Comparison of ENCODE assay signal across 1 cellular context in the genomic region with DNA sequence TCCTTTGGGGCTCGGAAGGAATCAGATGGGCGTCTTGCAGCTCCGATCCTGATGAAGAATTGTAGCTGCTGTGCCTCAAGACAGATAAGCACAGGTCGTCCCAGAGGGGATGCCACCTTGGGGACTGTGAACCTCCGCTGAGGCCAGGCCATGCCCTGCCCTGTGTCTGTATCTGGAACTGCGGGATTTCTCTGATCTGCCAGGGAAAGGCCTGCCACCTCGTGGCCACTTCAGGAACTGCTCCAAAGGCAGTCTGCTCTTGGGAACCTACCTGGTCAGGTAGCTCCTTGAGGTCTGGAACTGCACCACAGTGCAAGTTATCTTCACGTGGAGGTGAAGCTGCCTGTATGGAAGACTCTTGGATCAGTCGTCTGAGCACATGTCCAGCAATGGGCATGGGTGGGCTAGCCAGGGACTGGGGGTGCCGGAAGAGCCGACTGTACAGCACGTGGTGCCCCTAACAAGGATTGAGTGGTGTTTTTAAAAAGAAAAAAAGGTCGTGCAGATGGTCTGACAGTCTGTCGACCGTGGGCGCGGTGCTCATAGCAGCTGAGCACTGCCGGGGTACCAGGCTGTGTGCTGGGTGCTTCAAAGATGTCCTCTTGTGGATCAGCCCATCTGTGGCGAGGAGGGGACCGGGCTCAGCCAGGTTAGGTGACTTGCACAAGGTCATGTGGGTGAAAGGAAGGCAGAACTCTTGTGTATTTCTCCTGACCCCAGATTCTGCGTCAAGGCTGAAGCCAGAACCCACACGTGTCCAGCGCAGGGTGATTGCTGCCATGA.
TF ChIP-seq lines count a peak whose summit lies in the region.

No MANE protein-coding gene starts in this region.

TF ChIP-seq in HepG2, 621 proteins besides CTCF, POLR2A, EP300 and RAD21 (continued from another document and continues in another):
- TF ChIP-seq ZNF101 (CRISPR knock-in tag; IDR thresholded peaks at IDR 0.05; ENCODE audit: borderline replicate concordance, low read depth) (no peak), EHMT2 (IDR thresholded peaks at IDR 0.05; ENCODE audit: borderline replicate concordance, low read depth, low read length) (no peak), CENPT (CRISPR knock-in tag; IDR thresholded peaks at IDR 0.05; ENCODE audit: low read depth) (no peak), ZFX (CRISPR knock-in tag; IDR thresholded peaks at IDR 0.05; ENCODE audit: low read depth) (peak; percentile 53; the same call in 1 of the 2 replicates), ZNF557 (CRISPR knock-in tag; IDR thresholded peaks at IDR 0.05) (no peak), SSRP1 (CRISPR knock-in tag; IDR thresholded peaks at IDR 0.05) (no peak), ZSCAN31 (CRISPR knock-in tag; IDR thresholded peaks at IDR 0.05; ENCODE audit: low read depth) (no peak), ZMAT5 (CRISPR knock-in tag; IDR thresholded peaks at IDR 0.05; ENCODE audit: borderline replicate concordance, low read depth) (no peak), BHLHE40 (IDR thresholded peaks at IDR 0.05; ENCODE audit: low read length) (no peak), ARNT2 (CRISPR knock-in tag; IDR thresholded peaks at IDR 0.05; ENCODE audit: low read depth) (no peak), BATF2 (CRISPR knock-in tag; IDR thresholded peaks at IDR 0.05) (no peak), SRSF9 (IDR thresholded peaks at IDR 0.05; ENCODE audit: borderline replicate concordance, insufficient read depth, low read depth, low read length, poor library complexity, severe bottlenecking) (no peak), ZNF605 (CRISPR knock-in tag; IDR thresholded peaks at IDR 0.05) (no peak), SYNCRIP (IDR thresholded peaks at IDR 0.05; ENCODE audit: insufficient read depth, low read depth, low read length) (no peak), FOSL2 (CRISPR knock-in tag; IDR thresholded peaks at IDR 0.05) (no peak), ZNF296 (CRISPR knock-in tag; conservative IDR thresholded peaks at IDR 0.05) (no peak), MAFG (CRISPR knock-in tag; IDR thresholded peaks at IDR 0.05) (no peak), GPBP1L1 (CRISPR knock-in tag; IDR thresholded peaks at IDR 0.05) (no peak), ELF1 (CRISPR knock-in tag; IDR thresholded peaks at IDR 0.05) (no peak), NFIC (IDR thresholded peaks at IDR 0.05; ENCODE audit: low read length) (no peak), TRIM22 (IDR thresholded peaks at IDR 0.05) (no peak), CEBPB (IDR thresholded peaks at IDR 0.05; ENCODE audit: borderline replicate concordance, low read depth, low read length) (no peak), SRY (CRISPR knock-in tag; IDR thresholded peaks at IDR 0.05) (no peak), SMAD9 (CRISPR knock-in tag; IDR thresholded peaks at IDR 0.05) (no peak), ZNF24 (IDR thresholded peaks at IDR 0.05) (no peak), IKZF4 (CRISPR knock-in tag; IDR thresholded peaks at IDR 0.05; ENCODE audit: borderline replicate concordance, low read depth, not compliant biosample characterization) (no peak), IRF1 (CRISPR knock-in tag; IDR thresholded peaks at IDR 0.05; ENCODE audit: low read depth) (no peak)
- TF ChIP-seq, protein P1, sequence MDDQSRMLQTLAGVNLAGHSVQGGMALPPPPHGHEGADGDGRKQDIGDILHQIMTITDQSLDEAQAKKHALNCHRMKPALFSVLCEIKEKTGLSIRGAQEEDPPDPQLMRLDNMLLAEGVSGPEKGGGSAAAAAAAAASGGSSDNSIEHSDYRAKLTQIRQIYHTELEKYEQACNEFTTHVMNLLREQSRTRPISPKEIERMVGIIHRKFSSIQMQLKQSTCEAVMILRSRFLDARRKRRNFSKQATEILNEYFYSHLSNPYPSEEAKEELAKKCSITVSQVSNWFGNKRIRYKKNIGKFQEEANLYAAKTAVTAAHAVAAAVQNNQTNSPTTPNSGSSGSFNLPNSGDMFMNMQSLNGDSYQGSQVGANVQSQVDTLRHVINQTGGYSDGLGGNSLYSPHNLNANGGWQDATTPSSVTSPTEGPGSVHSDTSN (CRISPR knock-in tag; IDR thresholded peaks at IDR 0.05; ENCODE audit: borderline replicate concordance): no peak
- TF ChIP-seq, protein P2, sequence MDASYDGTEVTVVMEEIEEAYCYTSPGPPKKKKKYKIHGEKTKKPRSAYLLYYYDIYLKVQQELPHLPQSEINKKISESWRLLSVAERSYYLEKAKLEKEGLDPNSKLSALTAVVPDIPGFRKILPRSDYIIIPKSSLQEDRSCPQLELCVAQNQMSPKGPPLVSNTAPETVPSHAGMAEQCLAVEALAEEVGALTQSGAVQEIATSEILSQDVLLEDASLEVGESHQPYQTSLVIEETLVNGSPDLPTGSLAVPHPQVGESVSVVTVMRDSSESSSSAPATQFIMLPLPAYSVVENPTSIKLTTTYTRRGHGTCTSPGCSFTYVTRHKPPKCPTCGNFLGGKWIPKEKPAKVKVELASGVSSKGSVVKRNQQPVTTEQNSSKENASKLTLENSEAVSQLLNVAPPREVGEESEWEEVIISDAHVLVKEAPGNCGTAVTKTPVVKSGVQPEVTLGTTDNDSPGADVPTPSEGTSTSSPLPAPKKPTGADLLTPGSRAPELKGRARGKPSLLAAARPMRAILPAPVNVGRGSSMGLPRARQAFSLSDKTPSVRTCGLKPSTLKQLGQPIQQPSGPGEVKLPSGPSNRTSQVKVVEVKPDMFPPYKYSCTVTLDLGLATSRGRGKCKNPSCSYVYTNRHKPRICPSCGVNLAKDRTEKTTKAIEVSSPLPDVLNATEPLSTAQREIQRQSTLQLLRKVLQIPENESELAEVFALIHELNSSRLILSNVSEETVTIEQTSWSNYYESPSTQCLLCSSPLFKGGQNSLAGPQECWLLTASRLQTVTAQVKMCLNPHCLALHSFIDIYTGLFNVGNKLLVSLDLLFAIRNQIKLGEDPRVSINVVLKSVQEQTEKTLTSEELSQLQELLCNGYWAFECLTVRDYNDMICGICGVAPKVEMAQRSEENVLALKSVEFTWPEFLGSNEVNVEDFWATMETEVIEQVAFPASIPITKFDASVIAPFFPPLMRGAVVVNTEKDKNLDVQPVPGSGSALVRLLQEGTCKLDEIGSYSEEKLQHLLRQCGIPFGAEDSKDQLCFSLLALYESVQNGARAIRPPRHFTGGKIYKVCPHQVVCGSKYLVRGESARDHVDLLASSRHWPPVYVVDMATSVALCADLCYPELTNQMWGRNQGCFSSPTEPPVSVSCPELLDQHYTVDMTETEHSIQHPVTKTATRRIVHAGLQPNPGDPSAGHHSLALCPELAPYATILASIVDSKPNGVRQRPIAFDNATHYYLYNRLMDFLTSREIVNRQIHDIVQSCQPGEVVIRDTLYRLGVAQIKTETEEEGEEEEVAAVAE (CRISPR knock-in tag; IDR thresholded peaks at IDR 0.05; ENCODE audit: borderline replicate concordance): 0 out of 2 replicates have a peak, but pooled peaks have one; percentile 47
- TF ChIP-seq, protein P3, sequence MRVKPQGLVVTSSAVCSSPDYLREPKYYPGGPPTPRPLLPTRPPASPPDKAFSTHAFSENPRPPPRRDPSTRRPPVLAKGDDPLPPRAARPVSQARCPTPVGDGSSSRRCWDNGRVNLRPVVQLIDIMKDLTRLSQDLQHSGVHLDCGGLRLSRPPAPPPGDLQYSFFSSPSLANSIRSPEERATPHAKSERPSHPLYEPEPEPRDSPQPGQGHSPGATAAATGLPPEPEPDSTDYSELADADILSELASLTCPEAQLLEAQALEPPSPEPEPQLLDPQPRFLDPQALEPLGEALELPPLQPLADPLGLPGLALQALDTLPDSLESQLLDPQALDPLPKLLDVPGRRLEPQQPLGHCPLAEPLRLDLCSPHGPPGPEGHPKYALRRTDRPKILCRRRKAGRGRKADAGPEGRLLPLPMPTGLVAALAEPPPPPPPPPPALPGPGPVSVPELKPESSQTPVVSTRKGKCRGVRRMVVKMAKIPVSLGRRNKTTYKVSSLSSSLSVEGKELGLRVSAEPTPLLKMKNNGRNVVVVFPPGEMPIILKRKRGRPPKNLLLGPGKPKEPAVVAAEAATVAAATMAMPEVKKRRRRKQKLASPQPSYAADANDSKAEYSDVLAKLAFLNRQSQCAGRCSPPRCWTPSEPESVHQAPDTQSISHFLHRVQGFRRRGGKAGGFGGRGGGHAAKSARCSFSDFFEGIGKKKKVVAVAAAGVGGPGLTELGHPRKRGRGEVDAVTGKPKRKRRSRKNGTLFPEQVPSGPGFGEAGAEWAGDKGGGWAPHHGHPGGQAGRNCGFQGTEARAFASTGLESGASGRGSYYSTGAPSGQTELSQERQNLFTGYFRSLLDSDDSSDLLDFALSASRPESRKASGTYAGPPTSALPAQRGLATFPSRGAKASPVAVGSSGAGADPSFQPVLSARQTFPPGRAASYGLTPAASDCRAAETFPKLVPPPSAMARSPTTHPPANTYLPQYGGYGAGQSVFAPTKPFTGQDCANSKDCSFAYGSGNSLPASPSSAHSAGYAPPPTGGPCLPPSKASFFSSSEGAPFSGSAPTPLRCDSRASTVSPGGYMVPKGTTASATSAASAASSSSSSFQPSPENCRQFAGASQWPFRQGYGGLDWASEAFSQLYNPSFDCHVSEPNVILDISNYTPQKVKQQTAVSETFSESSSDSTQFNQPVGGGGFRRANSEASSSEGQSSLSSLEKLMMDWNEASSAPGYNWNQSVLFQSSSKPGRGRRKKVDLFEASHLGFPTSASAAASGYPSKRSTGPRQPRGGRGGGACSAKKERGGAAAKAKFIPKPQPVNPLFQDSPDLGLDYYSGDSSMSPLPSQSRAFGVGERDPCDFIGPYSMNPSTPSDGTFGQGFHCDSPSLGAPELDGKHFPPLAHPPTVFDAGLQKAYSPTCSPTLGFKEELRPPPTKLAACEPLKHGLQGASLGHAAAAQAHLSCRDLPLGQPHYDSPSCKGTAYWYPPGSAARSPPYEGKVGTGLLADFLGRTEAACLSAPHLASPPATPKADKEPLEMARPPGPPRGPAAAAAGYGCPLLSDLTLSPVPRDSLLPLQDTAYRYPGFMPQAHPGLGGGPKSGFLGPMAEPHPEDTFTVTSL (CRISPR knock-in tag; IDR thresholded peaks at IDR 0.05; ENCODE audit: borderline replicate concordance): no peak
- TF ChIP-seq, protein P4, sequence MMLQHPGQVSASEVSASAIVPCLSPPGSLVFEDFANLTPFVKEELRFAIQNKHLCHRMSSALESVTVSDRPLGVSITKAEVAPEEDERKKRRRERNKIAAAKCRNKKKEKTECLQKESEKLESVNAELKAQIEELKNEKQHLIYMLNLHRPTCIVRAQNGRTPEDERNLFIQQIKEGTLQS (CRISPR knock-in tag; IDR thresholded peaks at IDR 0.05): no peak
- TF ChIP-seq, protein P5, sequence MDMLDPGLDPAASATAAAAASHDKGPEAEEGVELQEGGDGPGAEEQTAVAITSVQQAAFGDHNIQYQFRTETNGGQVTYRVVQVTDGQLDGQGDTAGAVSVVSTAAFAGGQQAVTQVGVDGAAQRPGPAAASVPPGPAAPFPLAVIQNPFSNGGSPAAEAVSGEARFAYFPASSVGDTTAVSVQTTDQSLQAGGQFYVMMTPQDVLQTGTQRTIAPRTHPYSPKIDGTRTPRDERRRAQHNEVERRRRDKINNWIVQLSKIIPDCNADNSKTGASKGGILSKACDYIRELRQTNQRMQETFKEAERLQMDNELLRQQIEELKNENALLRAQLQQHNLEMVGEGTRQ (IDR thresholded peaks at IDR 0.05; ENCODE audit: low read depth, low read length): no peak
- TF ChIP-seq, protein P5 (CRISPR knock-in tag; IDR thresholded peaks at IDR 0.05; ENCODE audit: borderline replicate concordance): no peak; the same call in 1 of the 2 replicates
- TF ChIP-seq, protein P6, sequence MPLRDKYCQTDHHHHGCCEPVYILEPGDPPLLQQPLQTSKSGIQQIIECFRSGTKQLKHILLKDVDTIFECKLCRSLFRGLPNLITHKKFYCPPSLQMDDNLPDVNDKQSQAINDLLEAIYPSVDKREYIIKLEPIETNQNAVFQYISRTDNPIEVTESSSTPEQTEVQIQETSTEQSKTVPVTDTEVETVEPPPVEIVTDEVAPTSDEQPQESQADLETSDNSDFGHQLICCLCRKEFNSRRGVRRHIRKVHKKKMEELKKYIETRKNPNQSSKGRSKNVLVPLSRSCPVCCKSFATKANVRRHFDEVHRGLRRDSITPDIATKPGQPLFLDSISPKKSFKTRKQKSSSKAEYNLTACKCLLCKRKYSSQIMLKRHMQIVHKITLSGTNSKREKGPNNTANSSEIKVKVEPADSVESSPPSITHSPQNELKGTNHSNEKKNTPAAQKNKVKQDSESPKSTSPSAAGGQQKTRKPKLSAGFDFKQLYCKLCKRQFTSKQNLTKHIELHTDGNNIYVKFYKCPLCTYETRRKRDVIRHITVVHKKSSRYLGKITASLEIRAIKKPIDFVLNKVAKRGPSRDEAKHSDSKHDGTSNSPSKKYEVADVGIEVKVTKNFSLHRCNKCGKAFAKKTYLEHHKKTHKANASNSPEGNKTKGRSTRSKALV (CRISPR knock-in tag; IDR thresholded peaks at IDR 0.05): no peak
